13 cellular contexts compared by ENCODE assay signal in the genomic region with DNA sequence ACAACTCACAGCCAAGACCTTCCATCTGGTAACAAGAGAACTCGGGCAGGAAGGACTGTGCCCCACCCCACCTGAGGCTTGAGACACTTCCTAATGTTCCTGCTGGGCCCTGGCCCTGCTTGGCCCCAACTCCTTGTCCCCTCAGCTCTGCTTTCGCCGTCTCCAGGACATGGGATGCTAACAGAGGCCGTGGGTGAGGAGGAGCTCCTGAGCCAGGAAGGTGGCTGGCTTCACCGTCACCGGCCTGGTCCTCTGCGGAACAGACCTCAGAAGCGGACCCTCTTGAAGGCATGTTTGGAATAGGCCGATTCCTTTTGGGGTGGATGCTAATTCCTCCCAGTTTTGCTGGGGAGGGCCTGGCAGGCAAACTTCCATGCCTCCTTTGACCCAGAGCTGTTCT.
DNase-seq lines count a peak whose midpoint lies in the region; ATAC-seq and TF ChIP-seq lines count a peak whose summit lies in the region.
"Had no signal": no experiment of that assay in that cellular context is flagged by ENCODE, and none has a peak within 500 bp of the region (broad histone marks: within the 10 kb centered on the region; RNA-seq: fewer than 3 reads in every experiment).

No MANE protein-coding gene starts in this region.

- intact Hi-C loops in esophagus squamous epithelium (cut with DNase I) (no loop called here), upper lobe of right lung (cut with DNase I) (no loop called here), body of pancreas (cut with DNase I) (no loop called here)

- H3K4me3 ChIP-seq in coronary artery (no peak overlapping the region), esophagus squamous epithelium (no peak overlapping the region), upper lobe of right lung (no peak overlapping the region), body of pancreas (no peak overlapping the region)
- H3K4me3 ChIP-seq: A549, GM12878 had no signal

- H3K4me1 ChIP-seq in esophagus squamous epithelium (peaks cover 8 to 38% (median 14%) of the 10 kb centered on the region in 3 donors), upper lobe of right lung (no peaks in the 10 kb centered on the region), body of pancreas (no peaks in the 10 kb centered on the region)
- H3K4me1 ChIP-seq: BE2C had no signal

- TF ChIP-seq CTCF in coronary artery (IDR thresholded peaks at IDR 0.05) (no peak), esophagus squamous epithelium (IDR thresholded peaks at IDR 0.05) (no peak), upper lobe of right lung (IDR thresholded peaks at IDR 0.05) (no peak), body of pancreas (IDR thresholded peaks at IDR 0.05) (no peak)

- 88% methylated on average over 6 of the region's 9 CpGs; no CpG with 5 or more reads in 1 of the 2 donors for WGBS in esophagus squamous epithelium, 2 donors
- 75 to 87% methylated on average over 4 to 9 of the region's 9 CpGs for WGBS in body of pancreas, 2 donors

- H3K36me3 ChIP-seq in esophagus squamous epithelium, result no peaks in the 10 kb centered on the region
- H3K36me3 ChIP-seq in upper lobe of right lung, result no peaks in the 10 kb centered on the region
- no peaks in the 10 kb centered on the region for H3K36me3 ChIP-seq in body of pancreas (replicated peaks in 1 of 2; ENCODE audit: insufficient read depth in 1 of 2, low read depth in 2 of 2)
- H3K36me3 ChIP-seq: BE2C had no signal

- no peak for ATAC-seq in upper lobe of right lung
- ATAC-seq in HG03460 (IDR thresholded peaks at IDR 0.05; ENCODE audit: unreplicated experiment), result no peak
- no peak for ATAC-seq in body of pancreas
- ATAC-seq: HepG2 had no signal

- H3K9me3 ChIP-seq in esophagus squamous epithelium (no peaks in the 10 kb centered on the region), upper lobe of right lung (no peaks in the 10 kb centered on the region), body of pancreas (no peaks in the 10 kb centered on the region)
- H3K9me3 ChIP-seq: A549, BE2C had no signal

- TF ChIP-seq POLR2A in esophagus squamous epithelium (IDR thresholded peaks at IDR 0.05), result no peak
- TF ChIP-seq POLR2A in body of pancreas (IDR thresholded peaks at IDR 0.05), result no peak

- peak; percentile 54 for DNase-seq in activated effector memory CD4-positive, alpha-beta T cell treated with anti-CD3 and anti-CD28 coated beads, Interleukin-2, amount 50 U/mL, for 16 hours
- no peak for DNase-seq in activated effector memory CD4-positive, alpha-beta T cell treated with Interleukin-2 at 50 U/mL for 16 hours
- DNase-seq in coronary artery (ENCODE audit: low spot score) (peak; percentile 33), esophagus squamous epithelium (lab: John Stamatoyannopoulos, UW) (no peak), upper lobe of right lung (peak; percentile 20), body of pancreas (no peak)
- DNase-seq: BE2C; CD4-positive, alpha-beta memory T cell had no signal

- H3K27me3 ChIP-seq in esophagus squamous epithelium (peaks cover 0 to 22% (median 0%) of the 10 kb centered on the region in 4 donors), upper lobe of right lung (peaks cover 11% of the 10 kb centered on the region), body of pancreas (no peaks in the 10 kb centered on the region)
- H3K27me3 ChIP-seq: BE2C had no signal

- H3K27ac ChIP-seq in coronary artery, result no peak overlapping the region
- peak overlapping the region in 3 of 4 donors; percentile 49 to 71 (median 65) for H3K27ac ChIP-seq in esophagus squamous epithelium
- H3K27ac ChIP-seq in upper lobe of right lung, result no peak overlapping the region
- no peak overlapping the region for H3K27ac ChIP-seq in body of pancreas
- H3K27ac ChIP-seq: A549, C4-2B had no signal

Comparison
In these comparisons a context has a peak if more than half of its experiments do, and no peak if none do; other contexts are left out.
1. DNase-seq: peak in activated effector memory CD4-positive, alpha-beta T cell treated with anti-CD3 and anti-CD28 coated beads, Interleukin-2, amount 50 U/mL, for 16 hours (single experiment), coronary artery (single experiment) and upper lobe of right lung (single experiment); none in activated effector memory CD4-positive, alpha-beta T cell treated with Interleukin-2 at 50 U/mL for 16 hours (single experiment), esophagus squamous epithelium (single experiment) and body of pancreas (0 of 4).
2. H3K27ac ChIP-seq: peak in esophagus squamous epithelium (3 of 4); none in coronary artery (0 of 2), upper lobe of right lung (single experiment) and body of pancreas (0 of 4).